ENCODE assay signal across 8 cellular contexts in the genomic region with DNA sequence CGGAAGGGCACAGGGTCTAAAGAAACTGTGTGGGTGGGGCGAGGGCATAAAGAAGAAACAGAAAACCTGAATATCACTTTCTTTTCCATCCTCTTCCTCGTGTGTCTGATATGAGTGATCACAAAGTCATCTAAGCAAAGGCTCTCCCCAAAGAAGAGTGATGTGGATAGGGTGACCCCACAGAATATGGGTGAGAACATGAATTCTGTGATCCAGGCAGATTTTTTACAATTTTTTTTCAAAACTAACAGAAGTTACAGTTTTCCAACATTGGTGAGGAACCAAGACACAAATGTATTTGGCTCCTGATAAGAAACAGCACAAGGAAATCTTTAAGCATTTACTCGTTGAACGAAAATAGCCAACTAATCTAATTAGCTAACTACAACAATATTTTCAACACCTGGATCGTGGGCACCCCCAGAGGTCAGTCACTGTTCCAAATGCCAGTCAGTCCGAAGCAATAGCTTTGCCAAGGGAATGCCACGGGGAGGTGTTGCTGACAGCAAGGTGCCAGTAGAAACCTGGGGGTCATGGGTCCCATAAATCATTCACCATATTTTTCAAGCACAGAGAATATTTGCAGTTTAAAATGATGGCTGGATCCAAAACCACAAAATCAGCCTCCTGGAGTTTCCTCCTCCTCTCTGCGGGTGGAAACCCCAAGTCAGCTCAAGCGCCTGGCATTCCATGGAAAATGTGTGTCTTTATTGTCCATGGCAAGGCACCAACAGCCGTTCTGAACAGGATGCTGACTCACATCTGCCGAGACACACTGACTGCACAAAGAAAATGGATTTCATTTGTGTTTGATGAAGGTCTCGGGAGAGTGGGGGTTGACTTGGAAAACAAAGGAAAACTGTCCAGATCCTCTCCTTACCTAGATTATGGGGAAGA.
A peak's percentile ranks its signal among the peaks of the same experiment; 100 is the strongest.
DNase-seq lines count a peak whose midpoint lies in the region; TF ChIP-seq lines count a peak whose summit lies in the region.

No MANE protein-coding gene starts in this region.

- DNase-seq in activated effector memory CD4-positive, alpha-beta T cell treated with anti-CD3 and anti-CD28 coated beads, Interleukin-2, amount 50 U/mL, for 16 hours: peak; percentile 69
- no peak for DNase-seq in activated effector memory CD4-positive, alpha-beta T cell treated with Interleukin-2 at 50 U/mL for 16 hours
- DNase-seq in T1000 (lab: John Stamatoyannopoulos, UW) (peak; percentile 83), foreskin fibroblast (peak; percentile 96 to 98), SKM-1 (lab: John Stamatoyannopoulos, UW; ENCODE audit: unreplicated experiment) (no peak), NCI-H1436 treated with DMSO at 0.1 percent for 48 hours (lab: John Stamatoyannopoulos, UW) (no peak), cortex of kidney (lab: John Stamatoyannopoulos, UW) (no peak)

- H3K27me3 ChIP-seq in rectal smooth muscle tissue (ENCODE audit: control insufficient read depth, insufficient read depth, low read length): no peaks in the 10 kb centered on the region

- peak overlapping the region; percentile 34 for H3K27ac ChIP-seq in rectal smooth muscle tissue (ENCODE audit: low read depth, low read length)

- no peak overlapping the region for H3K4me3 ChIP-seq in foreskin fibroblast (ENCODE audit: low read depth in 1 of 2, low read length in 2 of 2)
- no peak overlapping the region for H3K4me3 ChIP-seq in rectal smooth muscle tissue (ENCODE audit: low read length)

- no peak for TF ChIP-seq CTCF in foreskin fibroblast (IDR thresholded peaks at IDR 0.05; ENCODE audit: low read depth, low read length)

- peaks cover 4% of the 10 kb centered on the region for H3K36me3 ChIP-seq in rectal smooth muscle tissue (ENCODE audit: control insufficient read depth, insufficient read depth, low read length)

- H3K9ac ChIP-seq in rectal smooth muscle tissue (ENCODE audit: low read length): no peak overlapping the region

- H3K4me1 ChIP-seq in rectal smooth muscle tissue (ENCODE audit: control insufficient read depth, insufficient read depth, low read length): peaks cover 19% of the 10 kb centered on the region

Comparison
In these comparisons a context has a peak if more than half of its experiments do, and no peak if none do; other contexts are left out.
1. DNase-seq: peak in activated effector memory CD4-positive, alpha-beta T cell treated with anti-CD3 and anti-CD28 coated beads, Interleukin-2, amount 50 U/mL, for 16 hours (single experiment), T1000 (single experiment) and foreskin fibroblast (2 of 2); none in activated effector memory CD4-positive, alpha-beta T cell treated with Interleukin-2 at 50 U/mL for 16 hours (single experiment), SKM-1 (single experiment), NCI-H1436 treated with DMSO at 0.1 percent for 48 hours (single experiment) and cortex of kidney (single experiment).